Comparison of ENCODE assay signal across 8 cellular contexts in genomic region chr14:30621954-30622830, GRCh38.
A peak's percentile ranks its signal among the peaks of the same experiment; 100 is the strongest.
DNase-seq lines count a peak whose midpoint lies in the region; ATAC-seq and TF ChIP-seq lines count a peak whose summit lies in the region.

Gene SCFD1, plus strand, starts transcription at chr14:30622319. Its CDS starts 20 bp downstream, at chr14:30622339.

- H3K9me3 Mint-ChIP-seq in central memory CD8-positive, alpha-beta T cell = no peaks in the 10 kb centered on the region

- peaks cover 21% of the 10 kb centered on the region for H3K4me1 Mint-ChIP-seq in central memory CD8-positive, alpha-beta T cell

- peaks cover 8% of the 10 kb centered on the region for H3K36me3 Mint-ChIP-seq in central memory CD8-positive, alpha-beta T cell (ENCODE audit: insufficient read depth)

- H3K4me3 Mint-ChIP-seq in central memory CD8-positive, alpha-beta T cell = peak within 1 kb of the TSS; percentile 93

- in situ Hi-C loops in GM18951 (cut with MboI; ENCODE audit: low sequenced_read_pairs, unreplicated experiment) = no loop called here

- peak; percentile 96 for TF ChIP-seq POLR2A in GM18951 (IDR thresholded peaks at IDR 0.05; ENCODE audit: extremely low read depth, insufficient read depth, insufficient read length)

- H3K27ac Mint-ChIP-seq in central memory CD8-positive, alpha-beta T cell (ENCODE audit: low read depth) = peak within 1 kb of the TSS; percentile 97

- H3K27me3 Mint-ChIP-seq in central memory CD8-positive, alpha-beta T cell = no peaks in the 10 kb centered on the region

- ATAC-seq in HG03196 (IDR thresholded peaks at IDR 0.05; ENCODE audit: unreplicated experiment) = peak; percentile 95
- ATAC-seq in central memory CD8-positive, alpha-beta T cell (replicated peaks; ENCODE audit: extremely low read depth, poor library complexity, severe bottlenecking) = peak; percentile 97

- DNase-seq in AG08395 (ENCODE audit: low spot score) (peak; percentile 93), NCI-H345 treated with DMSO at 0.1 percent for 48 hours (lab: John Stamatoyannopoulos, UW; ENCODE audit: unreplicated experiment) (peak; percentile 90), iris pigment epithelial cell (ENCODE audit: low read depth) (peak; percentile 89)
- DNase-seq in activated CD4-positive, CD25-positive, alpha-beta regulatory T cell treated with anti-CD3 and anti-CD28 coated beads, Interleukin-2, amount 50 U/mL, for 16 hours (ENCODE audit: low read depth, low spot score) = peak; percentile 86
- peak; percentile 82 for DNase-seq in central memory CD8-positive, alpha-beta T cell (ENCODE audit: low spot score in 2 of 2)
- DNase-seq in stimulated activated CD4-positive, alpha-beta T cell treated with anti-CD3 and anti-CD28 coated beads, Interleukin-12 subunit alpha, Interleukin-12 subunit beta, amount 100 ng/mL, for 4 hours = peak; percentile 91

Comparison
In these comparisons a context has a peak if more than half of its experiments do, and no peak if none do; other contexts are left out.
1. Peak in every context shown above with its lines: DNase-seq and ATAC-seq.